12 cellular contexts compared by ENCODE assay signal in genomic region chr12:78584695-78585094, GRCh38.
DNase-seq lines count a peak whose midpoint lies in the region; ATAC-seq and TF ChIP-seq lines count a peak whose summit lies in the region.
"Had no signal": no experiment of that assay in that cellular context is flagged by ENCODE, and none has a peak within 500 bp of the region (broad histone marks: within the 10 kb centered on the region; RNA-seq: fewer than 3 reads in every experiment).

No MANE protein-coding gene starts in this region.

- POLR2A ChIA-PET in activated CD4-positive, alpha-beta T cell treated with anti-CD3 and anti-CD28 coated beads for 36 hours (lab: Charles Lee), result no interaction called here

- TF ChIP-seq CTCF in endothelial cell (IDR thresholded peaks at IDR 0.05; ENCODE audit: unreplicated experiment) (peak; percentile 25), type B pancreatic cell (conservative IDR thresholded peaks at IDR 0.05) (peak; percentile 43), mucosa of descending colon (IDR thresholded peaks at IDR 0.05) (no peak)

- no peaks in the 10 kb centered on the region for H3K4me1 ChIP-seq in mucosa of descending colon (ENCODE audit: low read depth)
- H3K4me1 ChIP-seq: ascending aorta had no signal

- no peaks in the 10 kb centered on the region for H3K4me1 Mint-ChIP-seq in activated CD4-positive, alpha-beta T cell treated with anti-CD3 and anti-CD28 coated beads for 36 hours
- no peaks in the 10 kb centered on the region for H3K4me1 Mint-ChIP-seq in activated CD4-positive, alpha-beta T cell treated with anti-CD3 and anti-CD28 coated beads, Interleukin-2, amount 10 ng/mL, durations not matched to agents 24 days and 14 days
- peaks cover 12% of the 10 kb centered on the region for H3K4me1 Mint-ChIP-seq in endothelial cell (ENCODE audit: unreplicated experiment)
- H3K4me1 Mint-ChIP-seq in type B pancreatic cell (ENCODE audit: unreplicated experiment), result peaks cover 6% of the 10 kb centered on the region
- H3K4me1 Mint-ChIP-seq: CD8-positive, alpha-beta memory T cell had no signal

- peak; percentile 6 for DNase-seq in activated CD4-positive, alpha-beta T cell treated with anti-CD3 and anti-CD28 coated beads for 36 hours
- no peak for DNase-seq in activated CD4-positive, alpha-beta T cell treated with anti-CD3 and anti-CD28 coated beads, Interleukin-2, amount 10 ng/mL, durations not matched to agents 24 days and 14 days
- peak; percentile 30 to 40 for DNase-seq in NCI-H446 (lab: John Stamatoyannopoulos, UW)
- peak; percentile 47 for DNase-seq in endothelial cell (ENCODE audit: low spot score)
- DNase-seq in type B pancreatic cell (ENCODE audit: extremely low spot score, unreplicated experiment), result no peak
- no peak for DNase-seq in mucosa of descending colon
- DNase-seq in NCI-H1048 (lab: John Stamatoyannopoulos, UW), result no peak
- DNase-seq in DMS153 treated with DMSO at 0.1 percent for 48 hours (lab: John Stamatoyannopoulos, UW; ENCODE audit: unreplicated experiment), result no peak
- DNase-seq: activated CD4-positive, alpha-beta T cell treated with anti-CD3 and anti-CD28 coated beads for 48 hours; CD8-positive, alpha-beta memory T cell; NCI-H510A treated with DMSO at 0.1 percent for 48 hours had no signal

- peaks cover 3% of the 10 kb centered on the region for H3K36me3 Mint-ChIP-seq in activated CD4-positive, alpha-beta T cell treated with anti-CD3 and anti-CD28 coated beads for 36 hours (ENCODE audit: low read depth)
- H3K36me3 Mint-ChIP-seq in activated CD4-positive, alpha-beta T cell treated with anti-CD3 and anti-CD28 coated beads, Interleukin-2, amount 10 ng/mL, durations not matched to agents 24 days and 14 days (ENCODE audit: low read depth), result no peaks in the 10 kb centered on the region
- H3K36me3 Mint-ChIP-seq in endothelial cell (ENCODE audit: low read depth, unreplicated experiment), result peaks cover 5% of the 10 kb centered on the region
- peaks cover 4% of the 10 kb centered on the region for H3K36me3 Mint-ChIP-seq in type B pancreatic cell
- H3K36me3 Mint-ChIP-seq: CD8-positive, alpha-beta memory T cell had no signal

- H3K9me3 Mint-ChIP-seq in activated CD4-positive, alpha-beta T cell treated with anti-CD3 and anti-CD28 coated beads for 36 hours (ENCODE audit: low read depth), result peaks cover 18% of the 10 kb centered on the region
- H3K9me3 Mint-ChIP-seq in activated CD4-positive, alpha-beta T cell treated with anti-CD3 and anti-CD28 coated beads, Interleukin-2, amount 10 ng/mL, durations not matched to agents 24 days and 14 days, result peaks cover 15% of the 10 kb centered on the region
- H3K9me3 Mint-ChIP-seq in endothelial cell (ENCODE audit: unreplicated experiment) (no peaks in the 10 kb centered on the region), type B pancreatic cell (peaks cover 7% of the 10 kb centered on the region)

- ATAC-seq in activated CD4-positive, alpha-beta T cell treated with anti-CD3 and anti-CD28 coated beads for 36 hours, result no peak
- no peak for ATAC-seq in mucosa of descending colon

- no peak overlapping the region for H3K4me3 Mint-ChIP-seq in activated CD4-positive, alpha-beta T cell treated with anti-CD3 and anti-CD28 coated beads for 36 hours
- no peak overlapping the region for H3K4me3 Mint-ChIP-seq in activated CD4-positive, alpha-beta T cell treated with anti-CD3 and anti-CD28 coated beads, Interleukin-2, amount 10 ng/mL, durations not matched to agents 24 days and 14 days
- H3K4me3 Mint-ChIP-seq in endothelial cell (ENCODE audit: unreplicated experiment) (no peak overlapping the region), type B pancreatic cell (no peak overlapping the region)
- H3K4me3 Mint-ChIP-seq: CD8-positive, alpha-beta memory T cell had no signal

- no peaks in the 10 kb centered on the region for H3K36me3 ChIP-seq in mucosa of descending colon (ENCODE audit: low read depth)
- H3K36me3 ChIP-seq: ascending aorta had no signal

- H3K27ac Mint-ChIP-seq in activated CD4-positive, alpha-beta T cell treated with anti-CD3 and anti-CD28 coated beads for 36 hours, result no peak overlapping the region
- H3K27ac Mint-ChIP-seq in activated CD4-positive, alpha-beta T cell treated with anti-CD3 and anti-CD28 coated beads, Interleukin-2, amount 10 ng/mL, durations not matched to agents 24 days and 14 days, result no peak overlapping the region
- H3K27ac Mint-ChIP-seq in endothelial cell (ENCODE audit: unreplicated experiment) (no peak overlapping the region), type B pancreatic cell (no peak overlapping the region)
- H3K27ac Mint-ChIP-seq: CD8-positive, alpha-beta memory T cell had no signal

- no peaks in the 10 kb centered on the region for H3K27me3 Mint-ChIP-seq in activated CD4-positive, alpha-beta T cell treated with anti-CD3 and anti-CD28 coated beads for 36 hours
- H3K27me3 Mint-ChIP-seq in activated CD4-positive, alpha-beta T cell treated with anti-CD3 and anti-CD28 coated beads, Interleukin-2, amount 10 ng/mL, durations not matched to agents 24 days and 14 days, result no peaks in the 10 kb centered on the region
- H3K27me3 Mint-ChIP-seq in endothelial cell (ENCODE audit: unreplicated experiment) (no peaks in the 10 kb centered on the region), type B pancreatic cell (no peaks in the 10 kb centered on the region)
- H3K27me3 Mint-ChIP-seq: CD8-positive, alpha-beta memory T cell had no signal

- H3K9me3 ChIP-seq in mucosa of descending colon, result peaks cover 22% of the 10 kb centered on the region

- no peak overlapping the region for H3K4me3 ChIP-seq in mucosa of descending colon
- H3K4me3 ChIP-seq: ascending aorta had no signal

- intact Hi-C loops in activated CD4-positive, alpha-beta T cell treated with anti-CD3 and anti-CD28 coated beads for 36 hours (cut with DNase I, micrococcal nuclease), result no loop called here
- intact Hi-C loops in activated CD4-positive, alpha-beta T cell treated with anti-CD3 and anti-CD28 coated beads, Interleukin-2, amount 10 ng/mL, durations not matched to agents 24 days and 14 days (cut with micrococcal nuclease), result no loop called here
- intact Hi-C loops in mucosa of descending colon (cut with DNase I, micrococcal nuclease), result no loop called here

- CTCF ChIA-PET in activated CD4-positive, alpha-beta T cell treated with anti-CD3 and anti-CD28 coated beads for 36 hours (lab: Charles Lee), result no interaction called here

Comparison
In these comparisons a context has a peak if more than half of its experiments do, and no peak if none do; other contexts are left out.
1. DNase-seq: peak in activated CD4-positive, alpha-beta T cell treated with anti-CD3 and anti-CD28 coated beads for 36 hours (single experiment), NCI-H446 (2 of 2) and endothelial cell (single experiment); none in activated CD4-positive, alpha-beta T cell treated with anti-CD3 and anti-CD28 coated beads, Interleukin-2, amount 10 ng/mL, durations not matched to agents 24 days and 14 days (single experiment), type B pancreatic cell (single experiment), mucosa of descending colon (0 of 3), NCI-H1048 (single experiment) and DMS153 treated with DMSO at 0.1 percent for 48 hours (single experiment).